Comparison of ENCODE assay signal across 1 cellular context in genomic region chr9:100411472-100412270, GRCh38.
TF ChIP-seq lines count a peak whose summit lies in the region.

No MANE protein-coding gene starts in this region.

TF ChIP-seq in H1, 55 proteins besides CTCF, POLR2A, EP300 and RAD21 (continued from another document):
- TF ChIP-seq E2F6 (IDR thresholded peaks at IDR 0.05) (peak; percentile 26; the same call in 1 of the 2 replicates), SRF (IDR thresholded peaks at IDR 0.05; ENCODE audit: low read depth, low read length) (no peak), MAX (IDR thresholded peaks at IDR 0.05) (no peak), JUN (IDR thresholded peaks at IDR 0.05; ENCODE audit: low read depth, low read length) (no peak), USF2 (IDR thresholded peaks at IDR 0.05; ENCODE audit: low read length) (no peak), RBBP5 (IDR thresholded peaks at IDR 0.05; ENCODE audit: borderline replicate concordance, low read depth, low read length) (no peak), ATF3 (IDR thresholded peaks at IDR 0.05; ENCODE audit: insufficient read depth, low read depth, low read length) (no peak), JUND (IDR thresholded peaks at IDR 0.05; ENCODE audit: low read length) (no peak), KDM5A (IDR thresholded peaks at IDR 0.05; ENCODE audit: low read length) (no peak), RXRA (IDR thresholded peaks at IDR 0.05; ENCODE audit: insufficient read depth, low read depth, low read length) (no peak), SP2 (IDR thresholded peaks at IDR 0.05; ENCODE audit: low read length) (no peak), BRCA1 (IDR thresholded peaks at IDR 0.05; ENCODE audit: low read depth, low read length) (no peak), SIRT6 (IDR thresholded peaks at IDR 0.05; ENCODE audit: low read length) (no peak), EZH2 (IDR thresholded peaks at IDR 0.05; ENCODE audit: low read depth, low read length, severe bottlenecking) (no peak), HDAC6 (IDR thresholded peaks at IDR 0.05; ENCODE audit: low read depth, low read length) (no peak), PHF8 (conservative IDR thresholded peaks at IDR 0.05; ENCODE audit: low read depth, low read length) (no peak), KDM4A (IDR thresholded peaks at IDR 0.05; ENCODE audit: low read depth, low read length, severe bottlenecking) (peak; percentile 69), ASH2L (IDR thresholded peaks at IDR 0.05; ENCODE audit: low read length) (peak; percentile 65), ZNF274 (IDR thresholded peaks at IDR 0.05; ENCODE audit: borderline replicate concordance, extremely low read depth, low read length) (no peak), CBX5 (IDR thresholded peaks at IDR 0.05; ENCODE audit: low read depth, low read length) (no peak), BCL11A (IDR thresholded peaks at IDR 0.05; ENCODE audit: low read depth in 2 of 2, low read length in 2 of 2) (no peak), GTF2F1 (IDR thresholded peaks at IDR 0.05; ENCODE audit: borderline replicate concordance, low read depth, low read length) (no peak), CREB1 (IDR thresholded peaks at IDR 0.05) (peak; percentile 71), SIN3A (conservative IDR thresholded peaks at IDR 0.05 in 1 of 2, IDR thresholded peaks at IDR 0.05 in 1 of 2; ENCODE audit: low read depth in 1 of 2, low read length in 2 of 2) (peak in 1 of 2 experiments; percentile 70; a peak in 1 of 4 replicates), SUZ12 (IDR thresholded peaks at IDR 0.05; ENCODE audit: low read length) (no peak), POLR2AphosphoS5 (IDR thresholded peaks at IDR 0.05; ENCODE audit: low read depth, low read length) (peak; percentile 75), KDM1A (IDR thresholded peaks at IDR 0.05; ENCODE audit: borderline replicate concordance, low read length) (no peak), CTBP2 (IDR thresholded peaks at IDR 0.05; ENCODE audit: borderline replicate concordance, insufficient read depth, insufficient read length, low read length) (no peak), CHD2 (IDR thresholded peaks at IDR 0.05; ENCODE audit: low read length) (no peak), POU5F1 (IDR thresholded peaks at IDR 0.05; ENCODE audit: low read depth, low read length) (no peak), RFX5 (IDR thresholded peaks at IDR 0.05; ENCODE audit: borderline replicate concordance, low read depth, low read length) (no peak), NANOG (IDR thresholded peaks at IDR 0.05; ENCODE audit: insufficient read depth, low read depth, low read length, poor library complexity, severe bottlenecking) (no peak), FOSL1 (IDR thresholded peaks at IDR 0.05; ENCODE audit: insufficient read depth, low read depth, low read length) (no peak), SAP30 (IDR thresholded peaks at IDR 0.05; ENCODE audit: insufficient read depth, insufficient replicate concordance, low read length) (no peak)
- TF ChIP-seq, protein P1, sequence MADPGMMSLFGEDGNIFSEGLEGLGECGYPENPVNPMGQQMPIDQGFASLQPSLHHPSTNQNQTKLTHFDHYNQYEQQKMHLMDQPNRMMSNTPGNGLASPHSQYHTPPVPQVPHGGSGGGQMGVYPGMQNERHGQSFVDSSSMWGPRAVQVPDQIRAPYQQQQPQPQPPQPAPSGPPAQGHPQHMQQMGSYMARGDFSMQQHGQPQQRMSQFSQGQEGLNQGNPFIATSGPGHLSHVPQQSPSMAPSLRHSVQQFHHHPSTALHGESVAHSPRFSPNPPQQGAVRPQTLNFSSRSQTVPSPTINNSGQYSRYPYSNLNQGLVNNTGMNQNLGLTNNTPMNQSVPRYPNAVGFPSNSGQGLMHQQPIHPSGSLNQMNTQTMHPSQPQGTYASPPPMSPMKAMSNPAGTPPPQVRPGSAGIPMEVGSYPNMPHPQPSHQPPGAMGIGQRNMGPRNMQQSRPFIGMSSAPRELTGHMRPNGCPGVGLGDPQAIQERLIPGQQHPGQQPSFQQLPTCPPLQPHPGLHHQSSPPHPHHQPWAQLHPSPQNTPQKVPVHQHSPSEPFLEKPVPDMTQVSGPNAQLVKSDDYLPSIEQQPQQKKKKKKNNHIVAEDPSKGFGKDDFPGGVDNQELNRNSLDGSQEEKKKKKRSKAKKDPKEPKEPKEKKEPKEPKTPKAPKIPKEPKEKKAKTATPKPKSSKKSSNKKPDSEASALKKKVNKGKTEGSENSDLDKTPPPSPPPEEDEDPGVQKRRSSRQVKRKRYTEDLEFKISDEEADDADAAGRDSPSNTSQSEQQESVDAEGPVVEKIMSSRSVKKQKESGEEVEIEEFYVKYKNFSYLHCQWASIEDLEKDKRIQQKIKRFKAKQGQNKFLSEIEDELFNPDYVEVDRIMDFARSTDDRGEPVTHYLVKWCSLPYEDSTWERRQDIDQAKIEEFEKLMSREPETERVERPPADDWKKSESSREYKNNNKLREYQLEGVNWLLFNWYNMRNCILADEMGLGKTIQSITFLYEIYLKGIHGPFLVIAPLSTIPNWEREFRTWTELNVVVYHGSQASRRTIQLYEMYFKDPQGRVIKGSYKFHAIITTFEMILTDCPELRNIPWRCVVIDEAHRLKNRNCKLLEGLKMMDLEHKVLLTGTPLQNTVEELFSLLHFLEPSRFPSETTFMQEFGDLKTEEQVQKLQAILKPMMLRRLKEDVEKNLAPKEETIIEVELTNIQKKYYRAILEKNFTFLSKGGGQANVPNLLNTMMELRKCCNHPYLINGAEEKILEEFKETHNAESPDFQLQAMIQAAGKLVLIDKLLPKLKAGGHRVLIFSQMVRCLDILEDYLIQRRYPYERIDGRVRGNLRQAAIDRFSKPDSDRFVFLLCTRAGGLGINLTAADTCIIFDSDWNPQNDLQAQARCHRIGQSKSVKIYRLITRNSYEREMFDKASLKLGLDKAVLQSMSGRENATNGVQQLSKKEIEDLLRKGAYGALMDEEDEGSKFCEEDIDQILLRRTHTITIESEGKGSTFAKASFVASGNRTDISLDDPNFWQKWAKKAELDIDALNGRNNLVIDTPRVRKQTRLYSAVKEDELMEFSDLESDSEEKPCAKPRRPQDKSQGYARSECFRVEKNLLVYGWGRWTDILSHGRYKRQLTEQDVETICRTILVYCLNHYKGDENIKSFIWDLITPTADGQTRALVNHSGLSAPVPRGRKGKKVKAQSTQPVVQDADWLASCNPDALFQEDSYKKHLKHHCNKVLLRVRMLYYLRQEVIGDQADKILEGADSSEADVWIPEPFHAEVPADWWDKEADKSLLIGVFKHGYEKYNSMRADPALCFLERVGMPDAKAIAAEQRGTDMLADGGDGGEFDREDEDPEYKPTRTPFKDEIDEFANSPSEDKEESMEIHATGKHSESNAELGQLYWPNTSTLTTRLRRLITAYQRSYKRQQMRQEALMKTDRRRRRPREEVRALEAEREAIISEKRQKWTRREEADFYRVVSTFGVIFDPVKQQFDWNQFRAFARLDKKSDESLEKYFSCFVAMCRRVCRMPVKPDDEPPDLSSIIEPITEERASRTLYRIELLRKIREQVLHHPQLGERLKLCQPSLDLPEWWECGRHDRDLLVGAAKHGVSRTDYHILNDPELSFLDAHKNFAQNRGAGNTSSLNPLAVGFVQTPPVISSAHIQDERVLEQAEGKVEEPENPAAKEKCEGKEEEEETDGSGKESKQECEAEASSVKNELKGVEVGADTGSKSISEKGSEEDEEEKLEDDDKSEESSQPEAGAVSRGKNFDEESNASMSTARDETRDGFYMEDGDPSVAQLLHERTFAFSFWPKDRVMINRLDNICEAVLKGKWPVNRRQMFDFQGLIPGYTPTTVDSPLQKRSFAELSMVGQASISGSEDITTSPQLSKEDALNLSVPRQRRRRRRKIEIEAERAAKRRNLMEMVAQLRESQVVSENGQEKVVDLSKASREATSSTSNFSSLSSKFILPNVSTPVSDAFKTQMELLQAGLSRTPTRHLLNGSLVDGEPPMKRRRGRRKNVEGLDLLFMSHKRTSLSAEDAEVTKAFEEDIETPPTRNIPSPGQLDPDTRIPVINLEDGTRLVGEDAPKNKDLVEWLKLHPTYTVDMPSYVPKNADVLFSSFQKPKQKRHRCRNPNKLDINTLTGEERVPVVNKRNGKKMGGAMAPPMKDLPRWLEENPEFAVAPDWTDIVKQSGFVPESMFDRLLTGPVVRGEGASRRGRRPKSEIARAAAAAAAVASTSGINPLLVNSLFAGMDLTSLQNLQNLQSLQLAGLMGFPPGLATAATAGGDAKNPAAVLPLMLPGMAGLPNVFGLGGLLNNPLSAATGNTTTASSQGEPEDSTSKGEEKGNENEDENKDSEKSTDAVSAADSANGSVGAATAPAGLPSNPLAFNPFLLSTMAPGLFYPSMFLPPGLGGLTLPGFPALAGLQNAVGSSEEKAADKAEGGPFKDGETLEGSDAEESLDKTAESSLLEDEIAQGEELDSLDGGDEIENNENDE (IDR thresholded peaks at IDR 0.05; ENCODE audit: insufficient replicate concordance, low read length), result no peak
- TF ChIP-seq, protein P2, sequence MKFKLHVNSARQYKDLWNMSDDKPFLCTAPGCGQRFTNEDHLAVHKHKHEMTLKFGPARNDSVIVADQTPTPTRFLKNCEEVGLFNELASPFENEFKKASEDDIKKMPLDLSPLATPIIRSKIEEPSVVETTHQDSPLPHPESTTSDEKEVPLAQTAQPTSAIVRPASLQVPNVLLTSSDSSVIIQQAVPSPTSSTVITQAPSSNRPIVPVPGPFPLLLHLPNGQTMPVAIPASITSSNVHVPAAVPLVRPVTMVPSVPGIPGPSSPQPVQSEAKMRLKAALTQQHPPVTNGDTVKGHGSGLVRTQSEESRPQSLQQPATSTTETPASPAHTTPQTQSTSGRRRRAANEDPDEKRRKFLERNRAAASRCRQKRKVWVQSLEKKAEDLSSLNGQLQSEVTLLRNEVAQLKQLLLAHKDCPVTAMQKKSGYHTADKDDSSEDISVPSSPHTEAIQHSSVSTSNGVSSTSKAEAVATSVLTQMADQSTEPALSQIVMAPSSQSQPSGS (IDR thresholded peaks at IDR 0.05; ENCODE audit: low read length), result no peak
